In genomic region chr15:100920516-100921135, GRCh38 we compare ENCODE assay signal across 11 cellular contexts. TPM values are rescaled to one million over a fixed set of nuclear protein-coding genes. Genes with fewer than 3 reads are reported as not detected.
DNase-seq lines count a peak whose midpoint lies in the region; ATAC-seq and TF ChIP-seq lines count a peak whose summit lies in the region.
"Had no signal": no experiment of that assay in that cellular context is flagged by ENCODE, and none has a peak within 500 bp of the region (broad histone marks: within the 10 kb centered on the region; RNA-seq: fewer than 3 reads in every experiment).

No MANE protein-coding gene starts in this region.

- peaks cover 20% of the 10 kb centered on the region for H3K36me3 ChIP-seq in adipocyte (ENCODE audit: control insufficient read depth, insufficient read depth, low read length, severe bottlenecking)
- no peaks in the 10 kb centered on the region for H3K36me3 ChIP-seq in mesendoderm (ENCODE audit: control insufficient read depth, insufficient read depth, low read length)

- no peak overlapping the region for H4K8ac ChIP-seq in mesendoderm (ENCODE audit: low read depth, low read length)

- no peak overlapping the region for H3K27ac Mint-ChIP-seq in HFFc6
- H3K27ac Mint-ChIP-seq in natural killer cell treated with Interleukin-12 subunit alpha and Interleukin-12 subunit beta and Interleukin-15 and Interleukin-18, amount 100 ng/mL, for 72 hours: no peak overlapping the region

- peaks cover 4% of the 10 kb centered on the region for H3K36me3 Mint-ChIP-seq in HFFc6 (ENCODE audit: low read depth)
- no peaks in the 10 kb centered on the region for H3K36me3 Mint-ChIP-seq in natural killer cell treated with Interleukin-12 subunit alpha and Interleukin-12 subunit beta and Interleukin-15 and Interleukin-18, amount 100 ng/mL, for 72 hours

- no peak for TF ChIP-seq CTCF in HFFc6 (IDR thresholded peaks at IDR 0.05)

- H3K27me3 ChIP-seq in adipocyte (replicated peaks; ENCODE audit: control insufficient read depth, insufficient read depth, low read length): no peaks in the 10 kb centered on the region
- H3K27me3 ChIP-seq in mesendoderm (ENCODE audit: insufficient read depth, low read length, poor library complexity): peaks cover 25% of the 10 kb centered on the region
- H3K27me3 ChIP-seq: SJSA1 had no signal

- no peak overlapping the region for H2AK5ac ChIP-seq in mesendoderm (ENCODE audit: low read length)

- no peak overlapping the region for H4K5ac ChIP-seq in mesendoderm (ENCODE audit: low read length)

- H3K27ac ChIP-seq in mesendoderm (ENCODE audit: low read depth, low read length): no peak overlapping the region
- H3K27ac ChIP-seq: KMS-11, SJSA1 had no signal

- H3K9ac ChIP-seq in adipocyte (ENCODE audit: low read length) (no peak overlapping the region), mesendoderm (ENCODE audit: low read length) (no peak overlapping the region)
- H3K9ac ChIP-seq: KMS-11 had no signal

- H3K4me2 ChIP-seq in mesendoderm (ENCODE audit: low read length): no peak overlapping the region

- no peaks in the 10 kb centered on the region for H3K9me3 ChIP-seq in adipocyte (ENCODE audit: control insufficient read depth, low read length)
- H3K9me3 ChIP-seq: SJSA1 had no signal

- no peak overlapping the region for H2BK15ac ChIP-seq in mesendoderm (replicated peaks; ENCODE audit: low read depth)

- DNase-seq in HFFc6: no peak
- no peak for DNase-seq in adipocyte (ENCODE audit: low read depth)
- no peak for DNase-seq in natural killer cell treated with Interleukin-12 subunit alpha and Interleukin-12 subunit beta and Interleukin-15 and Interleukin-18, amount 100 ng/mL, for 72 hours (ENCODE audit: low spot score)
- DNase-seq in activated CD4-positive, CD25-positive, alpha-beta regulatory T cell treated with anti-CD3 and anti-CD28 coated beads, Interleukin-2, amount 50 U/mL, for 72 hours: no peak
- no peak for DNase-seq in mesendoderm
- DNase-seq: activated gamma-delta T cell had no signal

- peak overlapping the region; percentile 88 for H3K4me3 Mint-ChIP-seq in HFFc6
- H3K4me3 Mint-ChIP-seq in natural killer cell treated with Interleukin-12 subunit alpha and Interleukin-12 subunit beta and Interleukin-15 and Interleukin-18, amount 100 ng/mL, for 72 hours: peak overlapping the region; percentile 54

- ATAC-seq in natural killer cell treated with Interleukin-12 subunit alpha and Interleukin-12 subunit beta and Interleukin-15 and Interleukin-18, amount 100 ng/mL, for 72 hours: no peak
- ATAC-seq in HG03108 (IDR thresholded peaks at IDR 0.05; ENCODE audit: unreplicated experiment) (no peak), GM19397 (IDR thresholded peaks at IDR 0.05; ENCODE audit: unreplicated experiment) (no peak)

- no peak overlapping the region for H2BK120ac ChIP-seq in mesendoderm (ENCODE audit: low read depth, low read length)

- peaks cover 8% of the 10 kb centered on the region for H3K27me3 Mint-ChIP-seq in HFFc6 (ENCODE audit: insufficient read depth)
- peaks cover 44 to 53% of the 10 kb centered on the region in 2 donors for H3K27me3 Mint-ChIP-seq in natural killer cell treated with Interleukin-12 subunit alpha and Interleukin-12 subunit beta and Interleukin-15 and Interleukin-18, amount 100 ng/mL, for 72 hours

- WGBS in mesendoderm (ENCODE audit: extremely low coverage, insufficient coverage, low lambda C conversion rate): no CpG with 5 or more reads among the region's 8 CpGs

- H3K4ac ChIP-seq in mesendoderm (ENCODE audit: low read depth, low read length): no peak overlapping the region

- no peaks in the 10 kb centered on the region for H3K79me1 ChIP-seq in mesendoderm (ENCODE audit: low read length)

- H3K56ac ChIP-seq in mesendoderm (ENCODE audit: low read length): no peak overlapping the region

- H3K4me1 Mint-ChIP-seq in HFFc6 (ENCODE audit: low read depth): peaks cover 25% of the 10 kb centered on the region
- peaks cover 0 to 10% of the 10 kb centered on the region in 2 donors for H3K4me1 Mint-ChIP-seq in natural killer cell treated with Interleukin-12 subunit alpha and Interleukin-12 subunit beta and Interleukin-15 and Interleukin-18, amount 100 ng/mL, for 72 hours (ENCODE audit: low read depth in 2 of 2)

- H3K4me1 ChIP-seq in adipocyte (ENCODE audit: control insufficient read depth, insufficient read depth, low read length): peaks cover 14% of the 10 kb centered on the region
- peaks cover 3% of the 10 kb centered on the region for H3K4me1 ChIP-seq in mesendoderm (ENCODE audit: control insufficient read depth, low read depth, low read length)

- H3K79me2 ChIP-seq in mesendoderm (ENCODE audit: control insufficient read depth, insufficient read depth, low read length): no peaks in the 10 kb centered on the region

- TF ChIP-seq POLR2A in GM10847 (IDR thresholded peaks at IDR 0.05; ENCODE audit: extremely low read depth, insufficient read length): peak; percentile 13

- H3K18ac ChIP-seq in mesendoderm (ENCODE audit: low read length): no peak overlapping the region

- H3K9me3 Mint-ChIP-seq in HFFc6: no peaks in the 10 kb centered on the region
- no peaks in the 10 kb centered on the region for H3K9me3 Mint-ChIP-seq in natural killer cell treated with Interleukin-12 subunit alpha and Interleukin-12 subunit beta and Interleukin-15 and Interleukin-18, amount 100 ng/mL, for 72 hours

- H2BK5ac ChIP-seq in mesendoderm (ENCODE audit: low read length): no peak overlapping the region

- no peak overlapping the region for H3K23ac ChIP-seq in mesendoderm (ENCODE audit: low read length)

- H3K4me3 ChIP-seq in adipocyte (ENCODE audit: low read length) (peak overlapping the region; percentile 83), mesendoderm (ENCODE audit: low read length) (no peak overlapping the region)

RNA-seq across cellular contexts. Expression of gene LRRK1, which starts 1.5 kb away (rescaled TPM):
- total RNA-seq in HFFc6 (2021; fragmentation: NEBNext Ultra II Directional; extraction: Animal tissue kit (Norgen Biotek cat#: 25700)): 10 to 100 TPM; 11.4 to 14.8 (median 13.5) TPM
- under 1 TPM; 0.17 to 0.70 TPM for total RNA-seq in natural killer cell treated with Interleukin-12 subunit alpha and Interleukin-12 subunit beta and Interleukin-15 and Interleukin-18, amount 100 ng/mL, for 72 hours
- polyA plus RNA-seq in mesendoderm (2013, experiment 1 of 2): 0.66 TPM
- polyA plus RNA-seq in mesendoderm (2013, experiment 2 of 2): 0.57 TPM

RNA-seq across cellular contexts. Expression of gene ALDH1A3, which starts 41.0 kb away (rescaled TPM):
- total RNA-seq in HFFc6 (2021; fragmentation: NEBNext Ultra II Directional; extraction: Animal tissue kit (Norgen Biotek cat#: 25700)): 1 to 10 TPM in 5 of 6 experiments, under 1 TPM in 1; 1.00 to 2.5 (median 1.9) TPM
- total RNA-seq in natural killer cell treated with Interleukin-12 subunit alpha and Interleukin-12 subunit beta and Interleukin-15 and Interleukin-18, amount 100 ng/mL, for 72 hours: not detected
- polyA plus RNA-seq in mesendoderm (2013, experiment 1 of 2): 3.6 TPM
- 3.3 TPM for polyA plus RNA-seq in mesendoderm (2013, experiment 2 of 2)

Comparison
In these comparisons a context has a peak if more than half of its experiments do, and no peak if none do; other contexts are left out.
1. RNA of gene LRRK1, which starts 1.5 kb away (total RNA-seq): 11.4 to 14.8 TPM in HFFc6; 0.17 to 0.70 TPM in natural killer cell treated with Interleukin-12 subunit alpha and Interleukin-12 subunit beta and Interleukin-15 and Interleukin-18, amount 100 ng/mL, for 72 hours; every median in the first group is over 4 times any median in the second.